In the genomic region with DNA sequence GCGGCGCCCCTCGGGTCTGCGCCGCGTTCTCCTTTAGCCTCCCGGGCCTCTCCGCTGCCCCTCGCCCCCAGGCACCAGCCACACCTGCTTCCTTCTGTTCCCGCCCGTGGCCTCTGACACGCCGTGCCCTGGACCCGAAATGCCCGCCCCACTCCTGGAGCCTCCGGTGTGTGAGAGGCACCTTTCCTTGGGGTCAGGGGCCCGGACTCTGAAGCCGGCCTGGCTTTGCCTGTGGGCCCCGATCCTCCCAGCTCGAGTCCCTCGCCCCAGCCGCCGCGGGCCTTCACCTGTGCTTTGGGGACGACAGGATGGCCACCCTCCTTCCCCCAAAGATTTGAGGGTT, we compare ENCODE assay signal across 8 cellular contexts. TPM values are rescaled to one million over a fixed set of nuclear protein-coding genes. Genes with fewer than 3 reads are reported as not detected.
A peak's percentile ranks its signal among the peaks of the same experiment; 100 is the strongest.
DNase-seq lines count a peak whose midpoint lies in the region; ATAC-seq and TF ChIP-seq lines count a peak whose summit lies in the region.

No MANE protein-coding gene starts in this region.

- peak; percentile 0 for ATAC-seq in naive thymus-derived CD4-positive, alpha-beta T cell
- ATAC-seq in HG02840 (IDR thresholded peaks at IDR 0.05; ENCODE audit: low FRiP score, unreplicated experiment) (no peak), HG03439 (IDR thresholded peaks at IDR 0.05; ENCODE audit: unreplicated experiment) (no peak)

- H3K4me3 Mint-ChIP-seq in activated T-cell treated with anti-CD3 and anti-CD28 coated beads, Interleukin-2, amount 50 U/mL, for 24 hours, result peak overlapping the region; percentile 79
- H3K4me3 Mint-ChIP-seq in naive thymus-derived CD4-positive, alpha-beta T cell, result peak overlapping the region; percentile 74 to 93 (median 83)

- peak overlapping the region; percentile 89 for H3K4me3 ChIP-seq in OCI-LY3 (ENCODE audit: low read length)
- peak overlapping the region; percentile 75 for H3K4me3 ChIP-seq in effector memory CD4-positive, alpha-beta T cell (ENCODE audit: insufficient read depth, low read depth, low read length, poor library complexity, severe bottlenecking)
- H3K4me3 ChIP-seq in naive thymus-derived CD4-positive, alpha-beta T cell (ENCODE audit: low read length), result peak overlapping the region; percentile 71

- DNase-seq in activated T-cell treated with anti-CD3 and anti-CD28 coated beads, Interleukin-2, amount 50 U/mL, for 24 hours, result no peak
- DNase-seq in activated T-cell treated with anti-CD3 and anti-CD28 coated beads for 4 hours (no peak), SKM-1 treated with dmso at 0.1 percent for 144 hours (lab: John Stamatoyannopoulos, UW; ENCODE audit: unreplicated experiment) (no peak)
- DNase-seq in effector memory CD4-positive, alpha-beta T cell, result no peak
- DNase-seq in naive thymus-derived CD4-positive, alpha-beta T cell, result peak in 2 of 9 donors; percentile 9 to 12

- TF ChIP-seq CTCF in OCI-LY3 (IDR thresholded peaks at IDR 0.05; ENCODE audit: low read depth, low read length), result no peak

- H3K27ac Mint-ChIP-seq in activated T-cell treated with anti-CD3 and anti-CD28 coated beads, Interleukin-2, amount 50 U/mL, for 24 hours, result peak overlapping the region; percentile 91
- peak overlapping the region; percentile 36 to 92 (median 76) for H3K27ac Mint-ChIP-seq in naive thymus-derived CD4-positive, alpha-beta T cell

- CTCF ChIA-PET in naive thymus-derived CD4-positive, alpha-beta T cell (lab: Charles Lee), result interaction anchor here (0.8 to 1.3 kb wide), 3 partner anchors 45 to 129 kb away, joined by 3 to 4 read pairs (median 3); no protein-coding TSS in a partner anchor

- H3K79me2 ChIP-seq in OCI-LY3 (ENCODE audit: low read length), result peaks cover 17% of the 10 kb centered on the region

- H3K4me1 ChIP-seq in OCI-LY3 (ENCODE audit: low read length), result peaks cover 12% of the 10 kb centered on the region
- H3K4me1 ChIP-seq in effector memory CD4-positive, alpha-beta T cell (ENCODE audit: control insufficient read depth, insufficient read depth, low read length, poor library complexity, severe bottlenecking), result peaks cover 10% of the 10 kb centered on the region
- H3K4me1 ChIP-seq in naive thymus-derived CD4-positive, alpha-beta T cell (ENCODE audit: control insufficient read depth in 2 of 2, insufficient read depth in 2 of 2, low read length in 2 of 2), result peaks cover 5 to 7% of the 10 kb centered on the region in 2 donors

- peaks cover 3% of the 10 kb centered on the region for H3K36me3 ChIP-seq in OCI-LY3 (replicated peaks; ENCODE audit: low read depth, low read length)
- no peaks in the 10 kb centered on the region for H3K36me3 ChIP-seq in effector memory CD4-positive, alpha-beta T cell (ENCODE audit: control insufficient read depth, insufficient read depth, low read length)
- no peaks in the 10 kb centered on the region for H3K36me3 ChIP-seq in naive thymus-derived CD4-positive, alpha-beta T cell (ENCODE audit: control insufficient read depth in 2 of 3, insufficient read depth in 3 of 3, low read length in 3 of 3)

- H3K36me3 Mint-ChIP-seq in activated T-cell treated with anti-CD3 and anti-CD28 coated beads, Interleukin-2, amount 50 U/mL, for 24 hours (ENCODE audit: low read depth), result peaks cover 13% of the 10 kb centered on the region
- H3K36me3 Mint-ChIP-seq in naive thymus-derived CD4-positive, alpha-beta T cell, result peaks cover 0 to 6% (median 0%) of the 10 kb centered on the region in 5 donors

- POLR2A ChIA-PET in naive thymus-derived CD4-positive, alpha-beta T cell (lab: Charles Lee), result interaction anchor here (0.9 to 3.1 kb wide), 5 partner anchors 10 to 101 kb away, joined by 3 to 19 read pairs (median 4); partner anchors contain the start of genes GTSE1 and TTC38

- H3K27ac ChIP-seq in OCI-LY3 (ENCODE audit: low read length), result no peak overlapping the region
- peak overlapping the region; percentile 47 for H3K27ac ChIP-seq in effector memory CD4-positive, alpha-beta T cell (ENCODE audit: insufficient read depth, low read length, poor library complexity, severe bottlenecking)
- peak overlapping the region; percentile 77 for H3K27ac ChIP-seq in naive thymus-derived CD4-positive, alpha-beta T cell (ENCODE audit: low read depth, low read length)

- peak overlapping the region; percentile 86 for H3K9ac ChIP-seq in OCI-LY3 (ENCODE audit: low read length)

- no peaks in the 10 kb centered on the region for H3K27me3 Mint-ChIP-seq in activated T-cell treated with anti-CD3 and anti-CD28 coated beads, Interleukin-2, amount 50 U/mL, for 24 hours
- no peaks in the 10 kb centered on the region for H3K27me3 Mint-ChIP-seq in naive thymus-derived CD4-positive, alpha-beta T cell

- no peaks in the 10 kb centered on the region for H4K20me1 ChIP-seq in OCI-LY3 (ENCODE audit: insufficient read depth, low read length)

- peaks cover 40% of the 10 kb centered on the region for H3K4me1 Mint-ChIP-seq in activated T-cell treated with anti-CD3 and anti-CD28 coated beads, Interleukin-2, amount 50 U/mL, for 24 hours (ENCODE audit: low read depth)
- peaks cover 17 to 32% (median 27%) of the 10 kb centered on the region in 7 donors for H3K4me1 Mint-ChIP-seq in naive thymus-derived CD4-positive, alpha-beta T cell

- no peaks in the 10 kb centered on the region for H3K9me3 ChIP-seq in OCI-LY3 (ENCODE audit: insufficient read depth, low read length)
- H3K9me3 ChIP-seq in effector memory CD4-positive, alpha-beta T cell (ENCODE audit: control insufficient read depth, low read length), result no peaks in the 10 kb centered on the region
- H3K9me3 ChIP-seq in naive thymus-derived CD4-positive, alpha-beta T cell (ENCODE audit: control insufficient read depth in 2 of 3, low read length in 3 of 3), result no peaks in the 10 kb centered on the region

- peak overlapping the region; percentile 86; the same call in 1 of the 2 replicates for H2AFZ ChIP-seq in OCI-LY3 (ENCODE audit: low read depth, low read length)

- H3K9me3 Mint-ChIP-seq in activated T-cell treated with anti-CD3 and anti-CD28 coated beads, Interleukin-2, amount 50 U/mL, for 24 hours, result no peaks in the 10 kb centered on the region
- peaks cover 0 to 5% (median 0%) of the 10 kb centered on the region in 11 donors for H3K9me3 Mint-ChIP-seq in naive thymus-derived CD4-positive, alpha-beta T cell

- H3K4me2 ChIP-seq in OCI-LY3 (ENCODE audit: low read length), result peak overlapping the region; percentile 96

- intact Hi-C loops in naive thymus-derived CD4-positive, alpha-beta T cell (cut with micrococcal nuclease), result loop anchor here (1.0 to 10.0 kb wide), 9 partner anchors 16 to 238 kb away; partner anchors contain the start of genes GTSE1 (in 2 of the 2) and TRMU (in 1 of the 2)

- no peaks in the 10 kb centered on the region for H3K27me3 ChIP-seq in OCI-LY3 (ENCODE audit: low read depth, low read length)
- H3K27me3 ChIP-seq in effector memory CD4-positive, alpha-beta T cell (replicated peaks; ENCODE audit: control insufficient read depth, insufficient read depth, low read length, poor library complexity, severe bottlenecking), result no peaks in the 10 kb centered on the region
- H3K27me3 ChIP-seq in naive thymus-derived CD4-positive, alpha-beta T cell (ENCODE audit: control insufficient read depth in 2 of 2, insufficient read depth in 2 of 2, low read length in 2 of 2), result no peaks in the 10 kb centered on the region

RNA-seq across cellular contexts. Expression of gene CDPF1, which starts 0.7 kb away (rescaled TPM):
- 10 to 100 TPM in 3 of 5 experiments, 1 to 10 TPM in 2; 4.2 to 13.8 (median 11.7) TPM for total RNA-seq in naive thymus-derived CD4-positive, alpha-beta T cell
- 10 to 100 TPM; 17.8 TPM for polyA plus RNA-seq in naive thymus-derived CD4-positive, alpha-beta T cell

RNA-seq across cellular contexts. Expression of gene PKDREJ, which starts 12.4 kb away (rescaled TPM):
- total RNA-seq in naive thymus-derived CD4-positive, alpha-beta T cell, result not detected
- polyA plus RNA-seq in naive thymus-derived CD4-positive, alpha-beta T cell, result not detected

RNA-seq across cellular contexts. Expression of gene TTC38, which starts 17.1 kb away (rescaled TPM):
- 10 to 100 TPM in 2 of 5 experiments, 1 to 10 TPM in 3; 4.1 to 26.0 (median 7.2) TPM for total RNA-seq in naive thymus-derived CD4-positive, alpha-beta T cell
- 1 to 10 TPM; 2.9 to 3.8 TPM for polyA plus RNA-seq in naive thymus-derived CD4-positive, alpha-beta T cell

RNA-seq across cellular contexts. Expression of gene GTSE1, which starts 45.9 kb away (rescaled TPM):
- total RNA-seq in naive thymus-derived CD4-positive, alpha-beta T cell, result 10 to 100 TPM in 1 of 5 experiments, under 1 TPM in 2, not detected in 2; 0.30 to 55.5 (median 0.61) TPM
- polyA plus RNA-seq in naive thymus-derived CD4-positive, alpha-beta T cell, result not detected
